Comparison of ENCODE assay signal across 9 cellular contexts in the genomic region with DNA sequence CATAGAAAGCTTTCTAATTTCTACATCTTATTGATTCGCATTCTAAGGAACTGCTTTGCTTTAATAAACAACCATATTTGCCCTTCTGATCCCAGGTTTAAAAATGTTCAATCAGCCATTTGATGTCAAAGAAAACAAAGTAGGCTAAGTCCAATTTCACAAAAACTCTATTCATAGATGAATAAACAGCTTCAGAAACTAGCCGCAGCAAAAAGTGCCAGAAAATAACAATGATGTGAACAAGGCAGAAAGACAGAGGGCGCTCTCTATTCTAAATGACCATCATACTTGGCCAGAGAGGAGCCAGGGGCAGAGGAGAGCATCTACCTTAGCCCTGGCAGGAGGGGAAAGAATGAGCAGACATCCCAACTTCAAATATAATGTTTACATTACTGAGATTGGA. TPM values are rescaled to one million over a fixed set of nuclear protein-coding genes. Genes with fewer than 3 reads are reported as not detected.
DNase-seq lines count a peak whose midpoint lies in the region; ATAC-seq and TF ChIP-seq lines count a peak whose summit lies in the region.
"Had no signal": no experiment of that assay in that cellular context is flagged by ENCODE, and none has a peak within 500 bp of the region (broad histone marks: within the 10 kb centered on the region; RNA-seq: fewer than 3 reads in every experiment).

No MANE protein-coding gene starts in this region.

- H3K4me3 Mint-ChIP-seq in T-helper 2 cell treated with Interferon-gamma antibody and Interleukin-4, amounts not matched to agents 5 μg/mL and 100 μg/mL, for 36 hours, result no peak overlapping the region

- DNase-seq in DMS53 treated with DMSO at 0.1 percent for 48 hours (lab: John Stamatoyannopoulos, UW; ENCODE audit: unreplicated experiment) (peak; percentile 25), NCI-H2196 (lab: John Stamatoyannopoulos, UW; ENCODE audit: unreplicated experiment) (peak; percentile 56), dorsolateral prefrontal cortex (peak in 1 of 10 donors; percentile 41), middle frontal gyrus (ENCODE audit: extremely low spot score, low spot score) (peak; percentile 70), NCI-H1417 treated with DMSO at 0.1 percent for 48 hours (lab: John Stamatoyannopoulos, UW) (no peak), NCI-H2107 treated with DMSO at 0.1 percent for 48 hours (lab: John Stamatoyannopoulos, UW; ENCODE audit: unreplicated experiment) (no peak)
- DNase-seq in T-helper 2 cell treated with Interferon-gamma antibody and Interleukin-4, amounts not matched to agents 5 μg/mL and 100 μg/mL, for 36 hours (ENCODE audit: low spot score), result no peak
- DNase-seq: NCI-H510A treated with DMSO at 0.1 percent for 48 hours had no signal

- ATAC-seq in GM19023 (IDR thresholded peaks at IDR 0.05; ENCODE audit: unreplicated experiment), result no peak

- peak overlapping the region in 23 of 59 donors; percentile 1 to 40 (median 16) for H3K4me3 ChIP-seq in dorsolateral prefrontal cortex

- peaks cover 7% of the 10 kb centered on the region for H3K27me3 Mint-ChIP-seq in T-helper 2 cell treated with Interferon-gamma antibody and Interleukin-4, amounts not matched to agents 5 μg/mL and 100 μg/mL, for 36 hours (ENCODE audit: low read depth)

- no peaks in the 10 kb centered on the region for H3K27me3 ChIP-seq in dorsolateral prefrontal cortex

- intact Hi-C loops in dorsolateral prefrontal cortex (cut with DNase I), result loop anchor here (2.0 to 10.0 kb wide), 6 partner anchors 48 to 346 kb away; a partner anchor contains a TSS

- H3K27ac Mint-ChIP-seq in T-helper 2 cell treated with Interferon-gamma antibody and Interleukin-4, amounts not matched to agents 5 μg/mL and 100 μg/mL, for 36 hours, result no peak overlapping the region

- no peaks in the 10 kb centered on the region for H3K9me3 Mint-ChIP-seq in T-helper 2 cell treated with Interferon-gamma antibody and Interleukin-4, amounts not matched to agents 5 μg/mL and 100 μg/mL, for 36 hours

- H3K27ac ChIP-seq in dorsolateral prefrontal cortex, result peak overlapping the region; percentile 52 to 98 (median 93)

- no peaks in the 10 kb centered on the region for H3K4me1 Mint-ChIP-seq in T-helper 2 cell treated with Interferon-gamma antibody and Interleukin-4, amounts not matched to agents 5 μg/mL and 100 μg/mL, for 36 hours (ENCODE audit: low read depth)

- no peaks in the 10 kb centered on the region for H3K36me3 Mint-ChIP-seq in T-helper 2 cell treated with Interferon-gamma antibody and Interleukin-4, amounts not matched to agents 5 μg/mL and 100 μg/mL, for 36 hours (ENCODE audit: low read depth)

- peak; percentile 40 to 88 (median 70) for TF ChIP-seq CTCF in dorsolateral prefrontal cortex (IDR thresholded peaks at IDR 0.05 in 54 of 56, conservative IDR thresholded peaks at IDR 0.05 in 2 of 56; ENCODE audit: low read depth in 1 of 56, partially characterized antibody in 56 of 56)

RNA-seq across cellular contexts. Expression of a gene that starts 9.7 kb away (rescaled TPM):
- 10 to 100 TPM in 102 of 120 experiments, 1 to 10 TPM in 18; 7.3 to 35.6 (median 15.0) TPM for total RNA-seq in dorsolateral prefrontal cortex

Comparison
In these comparisons a context has a peak if more than half of its experiments do, and no peak if none do; other contexts are left out.
1. DNase-seq: peak in DMS53 treated with DMSO at 0.1 percent for 48 hours (single experiment), NCI-H2196 (single experiment) and middle frontal gyrus (single experiment); none in NCI-H1417 treated with DMSO at 0.1 percent for 48 hours (single experiment), T-helper 2 cell treated with Interferon-gamma antibody and Interleukin-4, amounts not matched to agents 5 μg/mL and 100 μg/mL, for 36 hours (single experiment) and NCI-H2107 treated with DMSO at 0.1 percent for 48 hours (single experiment).